In genomic region chr7:149184274-149184673, GRCh38 we compare ENCODE assay signal across 32 cellular contexts.
"Had no signal": no experiment of that assay in that cellular context is flagged by ENCODE, and none has a peak within 500 bp of the region (broad histone marks: within the 10 kb centered on the region; RNA-seq: fewer than 3 reads in every experiment).

No MANE protein-coding gene starts in this region.

- H3K27me3 ChIP-seq: adrenal gland, body of pancreas, colonic mucosa, esophagus squamous epithelium, gastroesophageal sphincter had no signal

- FAIRE-seq: endometrium, endothelial cell of umbilical vein had no signal

- DNase-seq: activated CD4-positive, alpha-beta memory T cell treated with anti-CD3 and anti-CD28 coated beads for 36 hours; activated CD4-positive, alpha-beta T cell treated with anti-CD3 and anti-CD28 coated beads for 36 hours; activated CD4-positive, alpha-beta T cell treated with anti-CD3 and anti-CD28 coated beads, Interleukin-2, amount 10 ng/mL, durations not matched to agents 24 days and 14 days; activated CD4-positive, CD25-positive, alpha-beta regulatory T cell; activated CD4-positive, CD25-positive, alpha-beta regulatory T cell treated with anti-CD3 and anti-CD28 coated beads, Interleukin-2, amount 50 U/mL, for 72 hours; activated CD8-positive, alpha-beta memory T cell treated with anti-CD3 and anti-CD28 coated beads, Interleukin-2, amount 10 ng/mL, durations not matched to agents 7 days and 5 days; activated CD8-positive, alpha-beta memory T cell treated with anti-CD3 and anti-CD28 coated beads, Interleukin-2, amount 50 U/mL, for 4 hours; activated CD8-positive, alpha-beta T cell treated with anti-CD3 and anti-CD28 coated beads, Interleukin-2, amount 10 ng/mL, durations not matched to agents 7 days and 5 days; activated effector memory CD4-positive, alpha-beta T cell treated with anti-CD3 and anti-CD28 coated beads, Interleukin-2, amount 50 U/mL, for 16 hours; activated naive CD4-positive, alpha-beta T cell treated with anti-CD3 and anti-CD28 coated beads for 36 hours; activated naive CD8-positive, alpha-beta T cell treated with anti-CD3 and anti-CD28 coated beads for 36 hours; activated naive CD8-positive, alpha-beta T cell treated with anti-CD3 and anti-CD28 coated beads, Interleukin-2, amount 50 U/mL, for 24 hours; activated T-cell treated with anti-CD3 and anti-CD28 coated beads, Interleukin-2, amount 50 U/mL, for 1 hour; activated T-cell treated with anti-CD3 and anti-CD28 coated beads, Interleukin-2, amount 50 U/mL, for 48 hours; adrenal gland; amygdala; aorta; body of pancreas; central memory CD4-positive, alpha-beta T cell; cerebellar nuclear complex; colonic mucosa; effector CD8-positive, alpha-beta T cell; esophagus squamous epithelium; foreskin melanocyte; T-helper 1 cell; T-helper 17 cell; T1000; WERI-Rb-1 had no signal

- H3K4me1 ChIP-seq: body of pancreas, colonic mucosa had no signal

- H3K27ac ChIP-seq: adrenal gland, body of pancreas, colonic mucosa, epithelial cell of prostate, esophagus squamous epithelium, gastroesophageal sphincter, WERI-Rb-1 had no signal

- H3K4me3 ChIP-seq: adrenal gland, body of pancreas, colonic mucosa, esophagus squamous epithelium, gastroesophageal sphincter had no signal

- H3K36me3 ChIP-seq: colonic mucosa had no signal

- H3K9me3 ChIP-seq: adrenal gland, body of pancreas, colonic mucosa, esophagus squamous epithelium, gastroesophageal sphincter had no signal

- ATAC-seq: activated CD4-positive, alpha-beta T cell treated with anti-CD3 and anti-CD28 coated beads for 36 hours; activated CD8-positive, alpha-beta memory T cell treated with anti-CD3 and anti-CD28 coated beads, Interleukin-2, amount 10 ng/mL, durations not matched to agents 7 days and 5 days; activated CD8-positive, alpha-beta T cell treated with anti-CD3 and anti-CD28 coated beads, Interleukin-2, amount 10 ng/mL, durations not matched to agents 7 days and 5 days; activated naive CD8-positive, alpha-beta T cell treated with anti-CD3 and anti-CD28 coated beads, Interleukin-2, amount 50 U/mL, for 24 hours; body of pancreas; gastroesophageal sphincter; T-helper 17 cell had no signal
